ENCODE assay signal across 11 cellular contexts in the genomic region with DNA sequence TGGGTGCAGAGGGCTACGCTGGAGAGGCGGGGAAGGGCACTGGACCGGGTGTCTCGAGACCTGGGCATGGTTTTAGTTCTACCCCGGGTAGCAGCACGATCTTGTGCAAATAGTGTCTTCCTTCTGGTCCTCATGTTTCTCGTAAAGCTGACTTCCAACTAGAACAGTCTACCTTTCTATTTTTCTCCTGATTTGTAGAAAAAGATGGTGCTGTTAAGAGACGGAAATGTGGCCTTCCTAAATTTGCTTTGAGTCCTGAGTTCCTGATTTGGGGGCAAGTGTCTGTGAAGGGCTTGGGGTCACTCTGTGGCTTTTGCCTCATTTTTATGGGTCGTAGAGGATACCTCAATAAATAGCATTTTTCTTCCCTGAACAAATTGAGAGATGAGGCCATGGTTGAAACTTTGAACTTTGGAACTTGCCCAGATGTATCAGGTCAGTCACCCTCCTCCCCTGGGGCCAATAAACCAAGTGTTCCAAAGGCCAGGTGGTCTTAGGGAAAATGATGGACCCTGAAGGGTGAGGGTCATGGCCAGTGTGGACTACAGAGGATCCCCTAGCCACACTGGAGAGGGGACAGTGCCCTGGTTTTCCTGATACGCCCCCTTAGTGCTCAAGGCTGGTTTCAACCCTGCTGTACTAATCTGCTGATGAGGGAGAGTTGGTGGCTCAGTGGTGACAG. TPM values are rescaled to one million over a fixed set of nuclear protein-coding genes. Genes with fewer than 3 reads are reported as not detected.
DNase-seq lines count a peak whose midpoint lies in the region; ATAC-seq and TF ChIP-seq lines count a peak whose summit lies in the region.
"Had no signal": no experiment of that assay in that cellular context is flagged by ENCODE, and none has a peak within 500 bp of the region (broad histone marks: within the 10 kb centered on the region; RNA-seq: fewer than 3 reads in every experiment).

No MANE protein-coding gene starts in this region.

- H3K27ac Mint-ChIP-seq in activated T-cell treated with anti-CD3 and anti-CD28 coated beads, Interleukin-2, amount 50 U/mL, for 72 hours = peak overlapping the region; percentile 7

- intact Hi-C loops in tibial artery (cut with DNase I; ENCODE audit: low total_unique reads) = loop anchor here (5.0 kb wide), 1 partner anchor 40 kb away; no protein-coding TSS in a partner anchor

- H3K4me3 ChIP-seq in coronary artery (peak overlapping the region; percentile 33), muscle layer of duodenum (ENCODE audit: low read depth in 1 of 2, low read length in 2 of 2) (no peak overlapping the region), tibial artery (no peak overlapping the region)

- H3K27ac ChIP-seq in coronary artery = peak overlapping the region; percentile 88 to 96
- H3K27ac ChIP-seq in muscle layer of duodenum (ENCODE audit: low read length) = peak overlapping the region; percentile 83
- H3K27ac ChIP-seq in tibial artery = peak overlapping the region; percentile 85
- H3K27ac ChIP-seq: VCaP had no signal

- no peak for ATAC-seq in activated T-cell treated with anti-CD3 and anti-CD28 coated beads, Interleukin-2, amount 50 U/mL, for 72 hours (replicated peaks in 1 of 2)
- ATAC-seq in HG02852 (IDR thresholded peaks at IDR 0.05; ENCODE audit: unreplicated experiment) = no peak

- no peaks in the 10 kb centered on the region for H3K36me3 ChIP-seq in muscle layer of duodenum (ENCODE audit: control insufficient read depth in 1 of 2, insufficient read depth in 2 of 2, low read length in 2 of 2)
- no peaks in the 10 kb centered on the region for H3K36me3 ChIP-seq in tibial artery

- no peaks in the 10 kb centered on the region for H3K27me3 Mint-ChIP-seq in activated T-cell treated with anti-CD3 and anti-CD28 coated beads, Interleukin-2, amount 50 U/mL, for 72 hours (ENCODE audit: low read depth)

- H3K4me1 Mint-ChIP-seq in activated T-cell treated with anti-CD3 and anti-CD28 coated beads, Interleukin-2, amount 50 U/mL, for 72 hours (ENCODE audit: low read depth) = peaks cover 50% of the 10 kb centered on the region

- H3K9me3 Mint-ChIP-seq in activated T-cell treated with anti-CD3 and anti-CD28 coated beads, Interleukin-2, amount 50 U/mL, for 72 hours = no peaks in the 10 kb centered on the region

- H3K9me3 ChIP-seq in muscle layer of duodenum (ENCODE audit: control insufficient read depth in 1 of 2, low read length in 2 of 2) (no peaks in the 10 kb centered on the region), tibial artery (no peaks in the 10 kb centered on the region)

- H3K36me3 Mint-ChIP-seq in activated T-cell treated with anti-CD3 and anti-CD28 coated beads, Interleukin-2, amount 50 U/mL, for 72 hours (ENCODE audit: insufficient read depth in 2 of 2) = no peaks in the 10 kb centered on the region

- no peak overlapping the region for H3K4me3 Mint-ChIP-seq in activated T-cell treated with anti-CD3 and anti-CD28 coated beads, Interleukin-2, amount 50 U/mL, for 72 hours

- no peaks in the 10 kb centered on the region for H3K27me3 ChIP-seq in muscle layer of duodenum (ENCODE audit: low read depth, low read length)
- H3K27me3 ChIP-seq in tibial artery = no peaks in the 10 kb centered on the region

- TF ChIP-seq CTCF in coronary artery (IDR thresholded peaks at IDR 0.05) (no peak), tibial artery (IDR thresholded peaks at IDR 0.05) (no peak)

- H3K4me1 ChIP-seq in muscle layer of duodenum (ENCODE audit: control insufficient read depth in 1 of 2, insufficient read depth in 2 of 2, low read length in 2 of 2) = peaks cover 24 to 44% of the 10 kb centered on the region in 2 donors
- peaks cover 0 to 87% (median 58%) of the 10 kb centered on the region in 4 donors for H3K4me1 ChIP-seq in tibial artery

- DNase-seq in activated T-cell treated with anti-CD3 and anti-CD28 coated beads, Interleukin-2, amount 50 U/mL, for 72 hours = no peak
- no peak for DNase-seq in activated T-cell treated with anti-CD3 and anti-CD28 coated beads, Interleukin-2, amount 50 U/mL, for 48 hours
- no peak for DNase-seq in coronary artery (ENCODE audit: low spot score)
- no peak for DNase-seq in tibial artery
- DNase-seq in stimulated activated CD4-positive, alpha-beta T cell treated with anti-CD3 and anti-CD28 coated beads, Interleukin-1b, Interleukin-23, amount 100 ng/mL, for 48 hours = no peak
- no peak for DNase-seq in D341Med (ENCODE audit: low spot score)
- DNase-seq: activated effector memory CD4-positive, alpha-beta T cell treated with anti-CD3 and anti-CD28 coated beads, Interleukin-2, amount 50 U/mL, for 16 hours; NCI-H1436 had no signal

RNA-seq across cellular contexts. Expression of gene GRK5, which starts 45.2 kb away (rescaled TPM):
- total RNA-seq in activated T-cell treated with anti-CD3 and anti-CD28 coated beads, Interleukin-2, amount 50 U/mL, for 72 hours = 10 to 100 TPM; 24.8 to 28.1 TPM
